In genomic region chr3:47475570-47476329, GRCh38 we compare ENCODE assay signal across 8 cellular contexts. TPM values are rescaled to one million over a fixed set of nuclear protein-coding genes. Genes with fewer than 3 reads are reported as not detected.
DNase-seq lines count a peak whose midpoint lies in the region; ATAC-seq and TF ChIP-seq lines count a peak whose summit lies in the region.

TSS of gene SCAP (minus strand) at chr3:47475941. CDS start at chr3:47442993, 32,948 bp downstream.

- H4K20me1 ChIP-seq in HCT116 (ENCODE audit: insufficient read depth) (no peaks in the 10 kb centered on the region; the same call in 1 of the 2 replicates), MM.1S (ENCODE audit: insufficient read depth, low read length) (peaks cover 3% of the 10 kb centered on the region)

- no peak for TF ChIP-seq EP300 in gastroesophageal sphincter (IDR thresholded peaks at IDR 0.05)

- no peaks in the 10 kb centered on the region for H3K27me3 Mint-ChIP-seq in activated naive CD4-positive, alpha-beta T cell treated with anti-CD3 and anti-CD28 coated beads for 36 hours (ENCODE audit: low read depth)

- TF ChIP-seq RAD21 in HCT116 (IDR thresholded peaks at IDR 0.05; ENCODE audit: low read depth): peak; percentile 65

- H3K27ac ChIP-seq in HCT116 (ENCODE audit: low read depth, low read length) (peak within 1 kb of the TSS; percentile 63), MM.1S (ENCODE audit: low read length) (peak within 1 kb of the TSS; percentile 35), gastroesophageal sphincter (peak within 1 kb of the TSS; percentile 30 to 92 (median 86)), substantia nigra (ENCODE audit: low read depth, low read length, poor library complexity, severe bottlenecking) (peak within 1 kb of the TSS; percentile 79)

- H3K4me3 ChIP-seq in GM08714 (ENCODE audit: low read length): peak within 1 kb of the TSS; percentile 96
- peak within 1 kb of the TSS; percentile 65 to 97 for H3K4me3 ChIP-seq in HCT116 (replicated peaks in 1 of 2; ENCODE audit: low read depth in 1 of 2, low read length in 2 of 2)
- peak within 1 kb of the TSS; percentile 89 for H3K4me3 ChIP-seq in MM.1S (ENCODE audit: low read length)
- peak within 1 kb of the TSS; percentile 84 to 86 for H3K4me3 ChIP-seq in gastroesophageal sphincter

- POLR2A ChIA-PET in HCT116 (lab: Charles Lee): interaction anchor here (0.9 kb wide), 1 partner anchor 17 kb away, joined by 4 read pairs; no protein-coding TSS in a partner anchor

- ATAC-seq in HCT116 (peak; percentile 94), gastroesophageal sphincter (peak; percentile 98)

- BruUV-seq in HCT116 (replicated peaks; lab: Mats Ljungman, UMichigan): no TSS peak

- intact Hi-C loops in HCT116 (cut with micrococcal nuclease): loop anchor here (1.0 to 2.0 kb wide), 3 partner anchors 37 to 94 kb away; partner anchors contain the start of genes ELP6 and PTPN23
- intact Hi-C loops in activated naive CD4-positive, alpha-beta T cell treated with anti-CD3 and anti-CD28 coated beads for 36 hours (cut with micrococcal nuclease): loop anchor here (1.0 to 5.0 kb wide), 8 partner anchors 9 to 314 kb away; partner anchors contain the start of genes ELP6, KIF9, KLHL18 and SETD2

- H3K9ac ChIP-seq in HCT116 (ENCODE audit: low read length) (peak within 1 kb of the TSS; percentile 69), MM.1S (ENCODE audit: low read length) (peak within 1 kb of the TSS; percentile 77)

- no peaks in the 10 kb centered on the region for H3K36me3 ChIP-seq in HCT116 (ENCODE audit: control insufficient read depth in 1 of 2, insufficient read depth in 2 of 2, low read length in 2 of 2)
- no peaks in the 10 kb centered on the region for H3K36me3 ChIP-seq in MM.1S (replicated peaks; ENCODE audit: insufficient read depth, low read length)
- H3K36me3 ChIP-seq in gastroesophageal sphincter: no peaks in the 10 kb centered on the region

- no peaks in the 10 kb centered on the region for H3K9me3 Mint-ChIP-seq in activated naive CD4-positive, alpha-beta T cell treated with anti-CD3 and anti-CD28 coated beads for 36 hours

- CTCF ChIA-PET in HCT116 (lab: Charles Lee): interaction anchor here (1.3 to 2.0 kb wide), 4 partner anchors 10 to 682 kb away, joined by 3 to 14 read pairs (median 4); no protein-coding TSS in a partner anchor
- CTCF ChIA-PET in activated naive CD4-positive, alpha-beta T cell treated with anti-CD3 and anti-CD28 coated beads for 36 hours (lab: Charles Lee): interaction anchor here (0.7 to 7.4 kb wide), 11 partner anchors 9 to 55 kb away, joined by 3 to 75 read pairs (median 4); no protein-coding TSS in a partner anchor

- H3K4me2 ChIP-seq in HCT116 (ENCODE audit: low read length) (peak within 1 kb of the TSS; percentile 86), MM.1S (ENCODE audit: low read depth, low read length) (peak within 1 kb of the TSS; percentile 90)

- H3K4me1 ChIP-seq in HCT116 (ENCODE audit: control insufficient read depth in 1 of 2, insufficient read depth in 2 of 2, low read length in 2 of 2) (peaks cover 2 to 24% of the 10 kb centered on the region in 2 experiments; a peak in 2 of 4 replicates), MM.1S (ENCODE audit: low read length) (peaks cover 3% of the 10 kb centered on the region; the same call in 1 of the 2 replicates), gastroesophageal sphincter (peaks cover 0 to 36% (median 14%) of the 10 kb centered on the region in 3 donors)

- H3K79me2 ChIP-seq in HCT116 (ENCODE audit: insufficient read depth, low read length) (peaks cover 43% of the 10 kb centered on the region), MM.1S (ENCODE audit: low read length) (peaks cover 45% of the 10 kb centered on the region)

- H3K9me3 ChIP-seq in HCT116 (ENCODE audit: control insufficient read depth in 1 of 2, insufficient read depth in 1 of 2, low read depth in 1 of 2, low read length in 2 of 2): no peaks in the 10 kb centered on the region
- H3K9me3 ChIP-seq in MM.1S (replicated peaks; ENCODE audit: insufficient read depth, low read length): no peaks in the 10 kb centered on the region
- H3K9me3 ChIP-seq in gastroesophageal sphincter: no peaks in the 10 kb centered on the region

- peaks cover 35% of the 10 kb centered on the region for H3K4me1 Mint-ChIP-seq in activated naive CD4-positive, alpha-beta T cell treated with anti-CD3 and anti-CD28 coated beads for 36 hours (ENCODE audit: low read depth)

- peak; percentile 68 for DNase-seq in HCT116 (ENCODE audit: low read depth, low spot score)
- peak; percentile 91 for DNase-seq in MM.1S
- DNase-seq in SK-N-DZ (ENCODE audit: low spot score): peak; percentile 89
- peak; percentile 96 for DNase-seq in activated naive CD4-positive, alpha-beta T cell treated with anti-CD3 and anti-CD28 coated beads for 36 hours
- DNase-seq in non-pigmented ciliary epithelial cell (ENCODE audit: low read depth): peak; percentile 8
- peak; percentile 45 to 94 (median 87) for DNase-seq in substantia nigra (lab: John Stamatoyannopoulos, UW)

- peak within 1 kb of the TSS; percentile 83 for H3K27ac Mint-ChIP-seq in activated naive CD4-positive, alpha-beta T cell treated with anti-CD3 and anti-CD28 coated beads for 36 hours

- 12% methylated on average over 8 of the region's 88 CpGs; no CpG with 5 or more reads in 1 of the 2 donors for WGBS in gastroesophageal sphincter (ENCODE audit: low coverage in 1 of 2), 2 donors

- RAD21 ChIA-PET in HCT116 (lab: Charles Lee; ENCODE audit: low non-redundant PET in 1 of 2, low total read pairs in 2 of 2, uncharacterized antibody in 2 of 2, unreplicated experiment in 2 of 2): interaction anchor here in 1 of 2 experiments (0.9 kb wide), 1 partner anchor 55 kb away, joined by 3 read pairs; no protein-coding TSS in a partner anchor

- H2AFZ ChIP-seq in HCT116 (ENCODE audit: low read depth, low read length, poor library complexity, severe bottlenecking) (peak within 1 kb of the TSS; percentile 65), MM.1S (ENCODE audit: low read length) (peak within 1 kb of the TSS; percentile 98)

- peaks cover 6% of the 10 kb centered on the region for H3F3A ChIP-seq in MM.1S (ENCODE audit: insufficient read depth, low read length)

- H3K36me3 Mint-ChIP-seq in activated naive CD4-positive, alpha-beta T cell treated with anti-CD3 and anti-CD28 coated beads for 36 hours (ENCODE audit: low read depth): peaks cover 2% of the 10 kb centered on the region

- H3K27me3 ChIP-seq in HCT116 (ENCODE audit: insufficient read depth, low read length) (no peaks in the 10 kb centered on the region), MM.1S (replicated peaks; ENCODE audit: insufficient read depth, low read length) (no peaks in the 10 kb centered on the region), gastroesophageal sphincter (no peaks in the 10 kb centered on the region)

- TF ChIP-seq POLR2A in HCT116 (IDR thresholded peaks at IDR 0.05; ENCODE audit: borderline replicate concordance, extremely low read depth, insufficient read depth, insufficient read length): peak; percentile 52
- peak; percentile 45 to 53 for TF ChIP-seq POLR2A in gastroesophageal sphincter (IDR thresholded peaks at IDR 0.05)

- TF ChIP-seq CTCF in HCT116 (IDR thresholded peaks at IDR 0.05 in 2 of 3, conservative IDR thresholded peaks at IDR 0.05 in 1 of 3; ENCODE audit: borderline replicate concordance in 1 of 3, insufficient read depth in 1 of 3, low read depth in 2 of 3, low read length in 2 of 3) (peak; percentile 78 to 84 (median 79); a peak in 5 of 6 replicates), MM.1S (IDR thresholded peaks at IDR 0.05; ENCODE audit: low read length) (peak; percentile 85), gastroesophageal sphincter (IDR thresholded peaks at IDR 0.05) (peak; percentile 92 to 99 (median 98))

- H3K9me2 ChIP-seq in HCT116 (ENCODE audit: insufficient read depth) (no peaks in the 10 kb centered on the region), MM.1S (replicated peaks; ENCODE audit: insufficient read depth, low read length) (no peaks in the 10 kb centered on the region)

- peak within 1 kb of the TSS; percentile 86 for H3K4me3 Mint-ChIP-seq in activated naive CD4-positive, alpha-beta T cell treated with anti-CD3 and anti-CD28 coated beads for 36 hours

TF ChIP-seq in HCT116, 20 proteins besides CTCF, POLR2A, EP300 and RAD21 (continues in another document):
- no peak for TF ChIP-seq ATF3 (IDR thresholded peaks at IDR 0.05)
- TF ChIP-seq CBX3 (IDR thresholded peaks at IDR 0.05; ENCODE audit: low read depth): peak; percentile 80
- peak; percentile 90 for TF ChIP-seq ZFX (IDR thresholded peaks at IDR 0.05)
- TF ChIP-seq POLR2AphosphoS5 (IDR thresholded peaks at IDR 0.05; ENCODE audit: low read depth, low read length): peak; percentile 64
- TF ChIP-seq SIN3A (IDR thresholded peaks at IDR 0.05; ENCODE audit: low read depth): peak; percentile 87; the same call in 1 of the 2 replicates
- TF ChIP-seq JUND (IDR thresholded peaks at IDR 0.05): no peak
- peak; percentile 96 for TF ChIP-seq MAX (IDR thresholded peaks at IDR 0.05)
- peak; percentile 79 for TF ChIP-seq EGR1 (IDR thresholded peaks at IDR 0.05; ENCODE audit: low read depth)
- no peak for TF ChIP-seq ELF1 (IDR thresholded peaks at IDR 0.05; ENCODE audit: borderline replicate concordance, low read depth)
- TF ChIP-seq TCF7L2 (IDR thresholded peaks at IDR 0.05; ENCODE audit: borderline replicate concordance, extremely low read depth, insufficient read depth, insufficient read length): peak; percentile 31

RNA-seq across cellular contexts. Expression of gene SCAP, which starts in this region (rescaled TPM):
- total RNA-seq in HCT116 (2021; ENCODE audit: unreplicated experiment) (67.6 TPM), gastroesophageal sphincter (10 to 100 TPM; 58.8 to 93.5 (median 71.5) TPM)
- 46.3 and 49.8 TPM in 2 replicates for polyA plus RNA-seq in HCT116 (2012)
- polyA plus RNA-seq in SK-N-DZ (2014; cell fraction: cytosol; rRNA removed): 49.2 and 50.0 TPM in 2 replicates
- polyA plus RNA-seq in SK-N-DZ (2014; cell fraction: nucleus; rRNA removed): 65.9 and 93.0 TPM in 2 replicates
- total RNA-seq in activated naive CD4-positive, alpha-beta T cell treated with anti-CD3 and anti-CD28 coated beads for 36 hours: 10 to 100 TPM; 31.6 to 34.7 TPM

Comparison
In these comparisons a context has a peak if more than half of its experiments do, and no peak if none do; other contexts are left out.
1. Peak in every context shown above with its lines: DNase-seq, ATAC-seq, H3K4me3 ChIP-seq and H3K27ac ChIP-seq.
2. DNase-seq: peak in every context shown above with its lines; median percentile 96 in activated naive CD4-positive, alpha-beta T cell treated with anti-CD3 and anti-CD28 coated beads for 36 hours; 91 in MM.1S; 89 in SK-N-DZ; 87 in substantia nigra; 68 in HCT116; 8 in non-pigmented ciliary epithelial cell.
3. H3K27ac ChIP-seq: peak in every context shown above with its lines; median percentile 86 in gastroesophageal sphincter; 79 in substantia nigra; 63 in HCT116; 35 in MM.1S.